Comparison of ENCODE assay signal across 15 cellular contexts in the genomic region with DNA sequence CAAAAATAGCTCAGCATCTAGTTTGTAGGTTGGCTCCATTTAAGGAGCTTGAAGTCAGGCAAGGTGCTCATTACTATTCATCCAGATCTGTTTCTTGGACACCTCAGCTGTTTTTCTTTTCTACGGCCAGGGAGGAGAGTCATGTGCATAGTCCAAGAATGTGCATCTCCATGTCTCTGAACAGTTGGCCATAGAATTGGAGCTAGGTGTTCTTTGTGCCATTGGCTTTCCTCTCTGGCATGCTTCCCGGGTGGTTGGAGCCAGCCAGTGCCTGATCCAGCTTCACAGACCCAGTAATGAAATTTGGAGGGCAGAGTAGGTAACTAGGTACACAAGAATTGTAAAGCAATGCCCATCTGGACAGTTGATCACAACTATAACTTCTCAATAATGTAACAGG. TPM values are rescaled to one million over a fixed set of nuclear protein-coding genes. Genes with fewer than 3 reads are reported as not detected.
A peak's percentile ranks its signal among the peaks of the same experiment; 100 is the strongest.
DNase-seq lines count a peak whose midpoint lies in the region; ATAC-seq and TF ChIP-seq lines count a peak whose summit lies in the region.
"Had no signal": no experiment of that assay in that cellular context is flagged by ENCODE, and none has a peak within 500 bp of the region (broad histone marks: within the 10 kb centered on the region; RNA-seq: fewer than 3 reads in every experiment).

No MANE protein-coding gene starts in this region.

- no peak overlapping the region for H4K12ac ChIP-seq in trophoblast cell (ENCODE audit: low read depth, low read length)

- H3K9me3 Mint-ChIP-seq in effector memory CD8-positive, alpha-beta T cell: peaks cover 0 to 13% of the 10 kb centered on the region in 2 donors

- no peak overlapping the region for H2BK120ac ChIP-seq in trophoblast cell (ENCODE audit: insufficient read depth, low read length, poor library complexity)

- H2AK5ac ChIP-seq in trophoblast cell (ENCODE audit: low read length): no peak overlapping the region

- TF ChIP-seq POLR2A in gastrocnemius medialis (IDR thresholded peaks at IDR 0.05): no peak

- no peak overlapping the region for H2AFZ ChIP-seq in trophoblast cell (ENCODE audit: insufficient read depth, low read length, poor library complexity)
- H2AFZ ChIP-seq: GM23248 had no signal

- in situ Hi-C loops in G401 (cut with HindIII; ENCODE audit: low sequenced_read_pairs): no loop called here
- in situ Hi-C loops in gastrocnemius medialis (cut with MboI; ENCODE audit: low sequenced_read_pairs in 4 of 4): no loop called here

- H3K27me3 Mint-ChIP-seq in effector memory CD8-positive, alpha-beta T cell: no peaks in the 10 kb centered on the region
- H3K27me3 Mint-ChIP-seq: CD4-positive, CD25-positive, alpha-beta regulatory T cell had no signal

- H4K91ac ChIP-seq in trophoblast cell (ENCODE audit: low read depth, low read length): no peak overlapping the region

- no peaks in the 10 kb centered on the region for H3K27me3 ChIP-seq in heart right ventricle
- no peaks in the 10 kb centered on the region for H3K27me3 ChIP-seq in gastrocnemius medialis
- H3K27me3 ChIP-seq in trophoblast cell (ENCODE audit: insufficient read depth, low read length): no peaks in the 10 kb centered on the region
- H3K27me3 ChIP-seq: BLaER1 treated with 17β-estradiol and CSF1 and Interleukin-3, amounts not matched to agents 10 nM and 100 nM had no signal

- DNase-seq in NCI-H2196 (lab: John Stamatoyannopoulos, UW; ENCODE audit: unreplicated experiment) (peak; percentile 20), NCI-H2196 treated with DMSO at 0.1 percent for 48 hours (lab: John Stamatoyannopoulos, UW; ENCODE audit: unreplicated experiment) (no peak), G401 (ENCODE audit: low spot score) (peak; percentile 69), heart right ventricle (peak; percentile 27 to 33), gastrocnemius medialis (peak; percentile 75 to 77), trophoblast cell (no peak)
- no peak for DNase-seq in effector memory CD8-positive, alpha-beta T cell
- DNase-seq: ACHN; CD4-positive, CD25-positive, alpha-beta regulatory T cell; DND-41; GM23248 had no signal

- no peak overlapping the region for H2BK12ac ChIP-seq in trophoblast cell (ENCODE audit: low read length)

- 56 to 82% methylated on average over 2 of the region's 2 CpGs for WGBS in heart right ventricle, 2 donors
- WGBS in trophoblast cell (ENCODE audit: extremely low coverage, insufficient coverage, insufficient read length): no CpG with 5 or more reads among the region's 2 CpGs

- no peaks in the 10 kb centered on the region for H3K4me1 Mint-ChIP-seq in effector memory CD8-positive, alpha-beta T cell (ENCODE audit: low read depth in 2 of 2)
- H3K4me1 Mint-ChIP-seq: CD4-positive, CD25-positive, alpha-beta regulatory T cell had no signal

- H4K8ac ChIP-seq in trophoblast cell (ENCODE audit: low read depth, low read length): no peak overlapping the region

- H3K79me2 ChIP-seq in trophoblast cell (ENCODE audit: control insufficient read depth, insufficient read depth, low read length, poor library complexity): no peaks in the 10 kb centered on the region

- no peak overlapping the region for H3K4me3 Mint-ChIP-seq in effector memory CD8-positive, alpha-beta T cell
- H3K4me3 Mint-ChIP-seq: CD4-positive, CD25-positive, alpha-beta regulatory T cell had no signal

- H3K18ac ChIP-seq in trophoblast cell (ENCODE audit: low read length): no peak overlapping the region

- peaks cover 0 to 12% (median 0%) of the 10 kb centered on the region in 9 donors for H3K4me1 ChIP-seq in heart right ventricle
- H3K4me1 ChIP-seq in gastrocnemius medialis: peaks cover 67 to 72% of the 10 kb centered on the region in 2 donors
- no peaks in the 10 kb centered on the region for H3K4me1 ChIP-seq in trophoblast cell (ENCODE audit: control insufficient read depth in 1 of 2, insufficient read depth in 2 of 2, low read length in 2 of 2)
- H3K4me1 ChIP-seq: BLaER1 treated with 17β-estradiol and CSF1 and Interleukin-3, amounts not matched to agents 10 nM and 100 nM had no signal

- no peak overlapping the region for H3K9ac ChIP-seq in trophoblast cell (ENCODE audit: low read length)
- H3K9ac ChIP-seq: BLaER1 treated with 17β-estradiol and CSF1 and Interleukin-3, amounts not matched to agents 10 nM and 100 nM; GM23248 had no signal

- TF ChIP-seq CTCF in heart right ventricle (IDR thresholded peaks at IDR 0.05) (no peak), gastrocnemius medialis (IDR thresholded peaks at IDR 0.05 in 4 of 5, conservative IDR thresholded peaks at IDR 0.05 in 1 of 5) (no peak)

- no peak overlapping the region for H3K27ac Mint-ChIP-seq in effector memory CD8-positive, alpha-beta T cell
- H3K27ac Mint-ChIP-seq: CD4-positive, CD25-positive, alpha-beta regulatory T cell had no signal

- no peak overlapping the region for H3K14ac ChIP-seq in trophoblast cell (ENCODE audit: low read length)

- no peak overlapping the region for H3K4me2 ChIP-seq in trophoblast cell (ENCODE audit: low read length)
- H3K4me2 ChIP-seq: BLaER1 treated with 17β-estradiol and CSF1 and Interleukin-3, amounts not matched to agents 10 nM and 100 nM had no signal

- no peaks in the 10 kb centered on the region for H3K36me3 ChIP-seq in heart right ventricle
- no peaks in the 10 kb centered on the region for H3K36me3 ChIP-seq in gastrocnemius medialis
- no peaks in the 10 kb centered on the region for H3K36me3 ChIP-seq in trophoblast cell (ENCODE audit: control insufficient read depth in 1 of 2, insufficient read depth in 2 of 2, low read length in 2 of 2)
- H3K36me3 ChIP-seq: BLaER1 treated with 17β-estradiol and CSF1 and Interleukin-3, amounts not matched to agents 10 nM and 100 nM had no signal

- H3K36me3 Mint-ChIP-seq in effector memory CD8-positive, alpha-beta T cell (ENCODE audit: insufficient read depth): peaks cover 3% of the 10 kb centered on the region
- H3K36me3 Mint-ChIP-seq: CD4-positive, CD25-positive, alpha-beta regulatory T cell had no signal

- H2BK5ac ChIP-seq in trophoblast cell (ENCODE audit: low read depth, low read length, poor library complexity): no peak overlapping the region

- no peak overlapping the region for H3K4ac ChIP-seq in trophoblast cell (ENCODE audit: low read depth, low read length)

- H3K23ac ChIP-seq in trophoblast cell (ENCODE audit: low read length): no peak overlapping the region

- H3K4me3 ChIP-seq in heart right ventricle (no peak overlapping the region), gastrocnemius medialis (no peak overlapping the region), trophoblast cell (ENCODE audit: low read depth, low read length) (no peak overlapping the region)
- H3K4me3 ChIP-seq: BLaER1 treated with 17β-estradiol and CSF1 and Interleukin-3, amounts not matched to agents 10 nM and 100 nM; GM23248 had no signal

- peak in 7 of 8 donors; percentile 11 to 87 (median 62) for ATAC-seq in heart right ventricle
- peak; percentile 97 for ATAC-seq in gastrocnemius medialis
- no peak for ATAC-seq in effector memory CD8-positive, alpha-beta T cell (replicated peaks)
- ATAC-seq: HCT116, HepG2 had no signal

- H3K79me1 ChIP-seq in trophoblast cell (ENCODE audit: low read length): no peaks in the 10 kb centered on the region

- H3K9me3 ChIP-seq in heart right ventricle: no peaks in the 10 kb centered on the region
- no peaks in the 10 kb centered on the region for H3K9me3 ChIP-seq in gastrocnemius medialis
- H3K9me3 ChIP-seq in trophoblast cell (ENCODE audit: insufficient read depth, low read depth, low read length): no peaks in the 10 kb centered on the region
- H3K9me3 ChIP-seq: BLaER1 treated with 17β-estradiol and CSF1 and Interleukin-3, amounts not matched to agents 10 nM and 100 nM had no signal

- H3K27ac ChIP-seq in heart right ventricle (no peak overlapping the region), gastrocnemius medialis (peak overlapping the region; percentile 51 to 79 (median 66)), trophoblast cell (ENCODE audit: low read depth, low read length) (no peak overlapping the region)
- H3K27ac ChIP-seq: BLaER1 treated with 17β-estradiol and CSF1 and Interleukin-3, amounts not matched to agents 10 nM and 100 nM; GM23248 had no signal

- intact Hi-C loops in heart right ventricle (cut with DNase I): no loop called here
- intact Hi-C loops in gastrocnemius medialis (cut with DNase I; ENCODE audit: low total_unique reads): no loop called here

RNA-seq across cellular contexts. Expression of a gene that starts 21.6 kb away (rescaled TPM):
- not detected in 2 replicates for total RNA-seq in G401 (2014; rRNA removed; shearing (Covaris generic))
- total RNA-seq in heart right ventricle (10 to 100 TPM; 10.6 to 30.2 (median 19.6) TPM), gastrocnemius medialis (100 to 1,000 TPM in 1 of 4 donors, 10 to 100 TPM in 3; 33.7 to 110 (median 62.1) TPM)
- polyA plus RNA-seq in heart right ventricle: 1 to 10 TPM; 1.6 to 5.4 TPM
- polyA plus RNA-seq in trophoblast cell (2013): 0.10 and 0.12 TPM in 2 replicates
- total RNA-seq: A172; CD4-positive, CD25-positive, alpha-beta regulatory T cell; GM23248; HepG2 had no signal
- polyA plus RNA-seq: CD4-positive, CD25-positive, alpha-beta regulatory T cell; GM23248; HepG2 had no signal

Comparison
In these comparisons a context has a peak if more than half of its experiments do, and no peak if none do; other contexts are left out.
1. DNase-seq: peak in NCI-H2196 (single experiment), G401 (single experiment), heart right ventricle (2 of 2) and gastrocnemius medialis (2 of 2); none in NCI-H2196 treated with DMSO at 0.1 percent for 48 hours (single experiment), trophoblast cell (0 of 2) and effector memory CD8-positive, alpha-beta T cell (0 of 3).
2. H3K27ac ChIP-seq: peak in gastrocnemius medialis (4 of 4); none in heart right ventricle (0 of 10) and trophoblast cell (single experiment).
3. RNA of a gene that starts 21.6 kb away (total RNA-seq): 33.7 to 110 TPM in gastrocnemius medialis and 10.6 to 30.2 TPM in heart right ventricle; not detected in G401; every median in the first group is over 10 times any median in the second.